Comparison of ENCODE assay signal across 1 cellular context in the genomic region with DNA sequence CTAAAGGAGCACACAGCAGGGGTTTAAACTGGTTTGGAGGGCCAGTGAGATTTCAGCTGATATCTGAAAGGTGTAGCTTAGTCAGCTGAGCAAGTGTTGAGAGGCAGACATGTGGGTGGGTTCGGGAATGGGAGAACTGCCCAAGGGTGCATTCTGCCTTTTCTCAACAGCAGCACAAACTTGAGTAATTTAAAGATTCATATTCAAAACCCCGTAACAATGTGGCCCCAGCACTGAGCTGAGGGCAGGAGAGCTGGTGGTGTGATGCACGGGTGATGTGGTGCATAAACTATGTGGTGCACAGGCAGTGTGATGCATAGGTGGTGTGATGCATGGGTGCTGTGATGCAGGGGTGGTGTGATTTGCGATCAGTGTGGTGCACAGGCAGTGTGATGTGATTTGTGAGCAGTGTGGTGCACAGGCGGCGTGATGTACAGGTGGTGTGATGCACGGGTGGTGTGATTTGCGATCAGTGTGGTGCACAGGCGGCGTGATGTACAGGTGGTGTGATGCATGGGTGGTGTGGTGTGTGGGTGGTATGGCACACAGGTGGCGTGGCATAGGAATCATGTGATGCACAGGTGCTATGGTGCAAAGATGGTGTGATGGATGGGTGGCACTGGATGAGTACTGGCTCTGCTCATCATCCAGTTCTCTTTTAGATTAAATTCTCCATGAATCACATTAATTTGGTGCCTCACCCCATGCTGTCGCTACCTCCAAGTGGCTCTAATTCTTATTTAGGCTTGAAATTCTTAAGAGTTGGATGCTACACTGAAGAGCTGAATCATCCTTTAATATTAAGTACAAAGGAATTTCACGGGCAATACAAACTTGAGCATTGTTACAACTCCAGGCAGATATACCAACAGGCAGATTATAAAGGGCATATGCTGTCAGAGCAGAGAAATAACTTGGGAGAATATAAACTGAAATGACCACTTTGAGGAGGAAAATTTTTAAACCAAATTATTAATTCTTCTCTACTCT.
TF ChIP-seq lines count a peak whose summit lies in the region.

No MANE protein-coding gene starts in this region.

TF ChIP-seq in HCT116, 20 proteins besides CTCF, POLR2A, EP300 and RAD21:
- TF ChIP-seq, protein P1, sequence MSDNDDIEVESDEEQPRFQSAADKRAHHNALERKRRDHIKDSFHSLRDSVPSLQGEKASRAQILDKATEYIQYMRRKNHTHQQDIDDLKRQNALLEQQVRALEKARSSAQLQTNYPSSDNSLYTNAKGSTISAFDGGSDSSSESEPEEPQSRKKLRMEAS (IDR thresholded peaks at IDR 0.05) = no peak
- no peak for TF ChIP-seq ZNF274 (IDR thresholded peaks at IDR 0.05; ENCODE audit: low read depth, low read length)
- no peak for TF ChIP-seq TCF7L2 (IDR thresholded peaks at IDR 0.05; ENCODE audit: borderline replicate concordance, extremely low read depth, insufficient read depth, insufficient read length)
- TF ChIP-seq, protein P2, sequence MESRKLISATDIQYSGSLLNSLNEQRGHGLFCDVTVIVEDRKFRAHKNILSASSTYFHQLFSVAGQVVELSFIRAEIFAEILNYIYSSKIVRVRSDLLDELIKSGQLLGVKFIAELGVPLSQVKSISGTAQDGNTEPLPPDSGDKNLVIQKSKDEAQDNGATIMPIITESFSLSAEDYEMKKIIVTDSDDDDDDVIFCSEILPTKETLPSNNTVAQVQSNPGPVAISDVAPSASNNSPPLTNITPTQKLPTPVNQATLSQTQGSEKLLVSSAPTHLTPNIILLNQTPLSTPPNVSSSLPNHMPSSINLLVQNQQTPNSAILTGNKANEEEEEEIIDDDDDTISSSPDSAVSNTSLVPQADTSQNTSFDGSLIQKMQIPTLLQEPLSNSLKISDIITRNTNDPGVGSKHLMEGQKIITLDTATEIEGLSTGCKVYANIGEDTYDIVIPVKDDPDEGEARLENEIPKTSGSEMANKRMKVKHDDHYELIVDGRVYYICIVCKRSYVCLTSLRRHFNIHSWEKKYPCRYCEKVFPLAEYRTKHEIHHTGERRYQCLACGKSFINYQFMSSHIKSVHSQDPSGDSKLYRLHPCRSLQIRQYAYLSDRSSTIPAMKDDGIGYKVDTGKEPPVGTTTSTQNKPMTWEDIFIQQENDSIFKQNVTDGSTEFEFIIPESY (IDR thresholded peaks at IDR 0.05; ENCODE audit: extremely low read depth, insufficient replicate concordance, low read length) = no peak
- no peak for TF ChIP-seq YY1 (IDR thresholded peaks at IDR 0.05; ENCODE audit: extremely low read depth, insufficient replicate concordance, low read depth, low read length)
- TF ChIP-seq, protein P3, sequence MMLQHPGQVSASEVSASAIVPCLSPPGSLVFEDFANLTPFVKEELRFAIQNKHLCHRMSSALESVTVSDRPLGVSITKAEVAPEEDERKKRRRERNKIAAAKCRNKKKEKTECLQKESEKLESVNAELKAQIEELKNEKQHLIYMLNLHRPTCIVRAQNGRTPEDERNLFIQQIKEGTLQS (IDR thresholded peaks at IDR 0.05) = no peak
- no peak for TF ChIP-seq SP1 (IDR thresholded peaks at IDR 0.05; ENCODE audit: low read depth)
- TF ChIP-seq CEBPB (IDR thresholded peaks at IDR 0.05; ENCODE audit: low read depth) = no peak
